ENCODE assay signal across 8 cellular contexts in genomic region chr5:116572375-116573278, GRCh38. TPM values are rescaled to one million over a fixed set of nuclear protein-coding genes. Genes with fewer than 3 reads are reported as not detected.
DNase-seq lines count a peak whose midpoint lies in the region; ATAC-seq and TF ChIP-seq lines count a peak whose summit lies in the region.

No MANE protein-coding gene starts in this region.

- peak in 1 of 2 donors; percentile 17 for ATAC-seq in upper lobe of left lung (ENCODE audit: low FRiP score in 2 of 2)

- no peak for TF ChIP-seq CTCF in endodermal cell (conservative IDR thresholded peaks at IDR 0.05)
- no peak for TF ChIP-seq CTCF in mesothelial cell of epicardium (IDR thresholded peaks at IDR 0.05; ENCODE audit: unreplicated experiment)
- TF ChIP-seq CTCF in upper lobe of left lung (IDR thresholded peaks at IDR 0.05) = no peak

- DNase-seq in D341Med (ENCODE audit: low spot score) = peak; percentile 44
- DNase-seq in NCI-H2171 treated with DMSO at 0.1 percent for 48 hours (lab: John Stamatoyannopoulos, UW) = peak; percentile 72
- DNase-seq in endodermal cell = peak; percentile 77
- peak; percentile 27 to 59 for DNase-seq in mesothelial cell of epicardium (ENCODE audit: low spot score in 2 of 2, unreplicated experiment in 2 of 2)
- peak in 1 of 2 donors; percentile 83 for DNase-seq in upper lobe of left lung
- no peak for DNase-seq in NCI-H226
- no peak for DNase-seq in dedifferentiated amniotic fluid mesenchymal stem cell (ENCODE audit: extremely low spot score)
- DNase-seq in ecto neural progenitor cell (ENCODE audit: low spot score) = no peak

- H3K36me3 Mint-ChIP-seq in endodermal cell (ENCODE audit: low read depth) = peaks cover 24% of the 10 kb centered on the region
- no peaks in the 10 kb centered on the region for H3K36me3 Mint-ChIP-seq in mesothelial cell of epicardium

- H3K4me3 ChIP-seq in endodermal cell (ENCODE audit: low read length) (peak overlapping the region; percentile 94), upper lobe of left lung (peak overlapping the region; percentile 42 to 74 (median 68))

- no peaks in the 10 kb centered on the region for H3K27me3 ChIP-seq in endodermal cell (ENCODE audit: control insufficient read depth, insufficient read depth, low read length, poor library complexity, severe bottlenecking)
- H3K27me3 ChIP-seq in upper lobe of left lung = peaks cover 0 to 26% (median 4%) of the 10 kb centered on the region in 4 donors

- no peaks in the 10 kb centered on the region for H3K9me3 ChIP-seq in endodermal cell (ENCODE audit: control insufficient read depth, low read length)
- H3K9me3 ChIP-seq in upper lobe of left lung = no peaks in the 10 kb centered on the region

- WGBS in endodermal cell (ENCODE audit: insufficient coverage in 1 of 2, insufficient read length in 1 of 2), 2 experiments = 0% methylated on average over 25 to 54 of the region's 54 CpGs
- 5 to 11% methylated on average over 19 to 54 of the region's 54 CpGs for WGBS in upper lobe of left lung, 2 donors

- H3K4me3 Mint-ChIP-seq in endodermal cell = peak overlapping the region; percentile 100
- H3K4me3 Mint-ChIP-seq in mesothelial cell of epicardium = peak overlapping the region; percentile 98

- no peaks in the 10 kb centered on the region for H3K4me1 ChIP-seq in endodermal cell (ENCODE audit: control insufficient read depth, insufficient read depth, low read length)
- H3K4me1 ChIP-seq in upper lobe of left lung = peaks cover 28 to 48% (median 39%) of the 10 kb centered on the region in 4 donors

- no peak for TF ChIP-seq EP300 in upper lobe of left lung (IDR thresholded peaks at IDR 0.05)

- no peak for TF ChIP-seq POLR2A in upper lobe of left lung (IDR thresholded peaks at IDR 0.05)

- H3K36me3 ChIP-seq in endodermal cell (ENCODE audit: control insufficient read depth, insufficient read depth, low read length) (no peaks in the 10 kb centered on the region), upper lobe of left lung (no peaks in the 10 kb centered on the region)

- H3K9me3 Mint-ChIP-seq in endodermal cell (no peaks in the 10 kb centered on the region), mesothelial cell of epicardium (no peaks in the 10 kb centered on the region)

- H3K27ac ChIP-seq in endodermal cell (ENCODE audit: low read depth, low read length) (peak overlapping the region; percentile 75), upper lobe of left lung (peak overlapping the region; percentile 65 to 81 (median 80))

- H3K27me3 Mint-ChIP-seq in endodermal cell (ENCODE audit: insufficient read depth) = no peaks in the 10 kb centered on the region
- no peaks in the 10 kb centered on the region for H3K27me3 Mint-ChIP-seq in mesothelial cell of epicardium (ENCODE audit: low read depth)

- peak overlapping the region; percentile 72 for H3K9ac ChIP-seq in endodermal cell (ENCODE audit: extremely low read depth, low read length, poor library complexity, severe bottlenecking)

- peak overlapping the region; percentile 96 for H3K27ac Mint-ChIP-seq in endodermal cell
- H3K27ac Mint-ChIP-seq in mesothelial cell of epicardium = peak overlapping the region; percentile 94

- H3K4me1 Mint-ChIP-seq in endodermal cell = peaks cover 28% of the 10 kb centered on the region
- H3K4me1 Mint-ChIP-seq in mesothelial cell of epicardium = peaks cover 55% of the 10 kb centered on the region

RNA-seq across cellular contexts. Expression of gene SEMA6A, which starts 2.0 kb away (rescaled TPM):
- total RNA-seq in endodermal cell (100 to 1,000 TPM in 1 of 2 donors, 10 to 100 TPM in 1; 79.6 to 328 TPM), mesothelial cell of epicardium (129 to 138 TPM (median 132 TPM) in 3 replicates), upper lobe of left lung (10 to 100 TPM; 17.1 to 66.5 (median 26.9) TPM)
- 73.8 TPM for polyA plus RNA-seq in endodermal cell (2013, experiment 1 of 2)
- polyA plus RNA-seq in endodermal cell (2013, experiment 2 of 2) = 61.4 TPM

Comparison
In these comparisons a context has a peak if more than half of its experiments do, and no peak if none do; other contexts are left out.
1. DNase-seq: peak in D341Med (single experiment), NCI-H2171 treated with DMSO at 0.1 percent for 48 hours (single experiment), endodermal cell (single experiment) and mesothelial cell of epicardium (2 of 2); none in NCI-H226 (single experiment), dedifferentiated amniotic fluid mesenchymal stem cell (single experiment) and ecto neural progenitor cell (single experiment).